In the genomic region with DNA sequence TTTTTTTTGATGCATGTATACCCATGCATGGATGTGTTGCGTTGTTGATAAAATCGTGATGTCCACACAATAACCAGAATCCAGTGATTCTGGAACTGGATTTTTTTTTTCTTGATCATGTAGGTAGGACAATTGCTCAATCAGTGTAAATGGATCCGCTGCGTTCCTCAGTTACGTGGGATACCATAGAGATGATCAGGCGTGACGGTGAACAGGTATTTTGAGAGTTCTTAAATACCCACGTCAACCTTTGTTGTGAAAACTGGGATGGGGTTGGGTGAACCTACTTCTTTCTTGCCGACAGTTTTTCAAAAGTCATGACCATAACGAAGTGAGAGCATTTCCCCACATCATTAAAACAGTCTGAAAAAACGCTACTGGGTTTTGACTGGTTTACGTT, we compare ENCODE assay signal across 10 cellular contexts. TPM values are rescaled to one million over a fixed set of nuclear protein-coding genes. Genes with fewer than 3 reads are reported as not detected.
DNase-seq lines count a peak whose midpoint lies in the region; ATAC-seq and TF ChIP-seq lines count a peak whose summit lies in the region.
"Had no signal": no experiment of that assay in that cellular context is flagged by ENCODE, and none has a peak within 500 bp of the region (broad histone marks: within the 10 kb centered on the region; RNA-seq: fewer than 3 reads in every experiment).

No MANE protein-coding gene starts in this region.

- CTCF ChIA-PET in activated naive CD4-positive, alpha-beta T cell treated with anti-CD3 and anti-CD28 coated beads for 36 hours (lab: Charles Lee), result no interaction called here
- CTCF ChIA-PET in WTC11 (lab: Charles Lee), result interaction anchor here (1.4 kb wide), 1 partner anchor 12 kb away, joined by 5 read pairs; no protein-coding TSS in a partner anchor

- H3K36me3 ChIP-seq in left lung (no peaks in the 10 kb centered on the region), lower lobe of right lung (no peaks in the 10 kb centered on the region)
- H3K36me3 ChIP-seq: suprapubic skin had no signal

- H3K9me3 ChIP-seq in left lung, result no peaks in the 10 kb centered on the region
- no peaks in the 10 kb centered on the region for H3K9me3 ChIP-seq in lower lobe of right lung
- H3K9me3 ChIP-seq: suprapubic skin had no signal

- intact Hi-C loops in activated naive CD4-positive, alpha-beta T cell treated with anti-CD3 and anti-CD28 coated beads for 36 hours (cut with micrococcal nuclease), result loop anchor here (1.0 to 5.0 kb wide), 3 partner anchors 99 to 124 kb away; partner anchors contain the start of gene INTS6L
- intact Hi-C loops in left lung (cut with DNase I), result no loop called here
- intact Hi-C loops in lower lobe of right lung (cut with DNase I), result no loop called here

- no peak overlapping the region for H3K27ac Mint-ChIP-seq in activated naive CD4-positive, alpha-beta T cell treated with anti-CD3 and anti-CD28 coated beads for 36 hours
- H3K27ac Mint-ChIP-seq in WTC11, result no peak overlapping the region
- no peak overlapping the region for H3K27ac Mint-ChIP-seq in glutamatergic neuron (ENCODE audit: unreplicated experiment)
- no peak overlapping the region for H3K27ac Mint-ChIP-seq in stimulated activated memory B cell treated with anti-CD40 and anti-IgM and Interleukin-4, amounts not matched to agents 10 μg/mL and 1 μg/mL and 100 μg/mL, for 72 hours

- POLR2A ChIA-PET in WTC11 (lab: Charles Lee), result no interaction called here

- H3K4me1 ChIP-seq in left lung, result no peaks in the 10 kb centered on the region
- no peaks in the 10 kb centered on the region for H3K4me1 ChIP-seq in lower lobe of right lung

- ATAC-seq in WTC11 (no peak), left lung (no peak), lower lobe of right lung (no peak)
- no peak for ATAC-seq in stimulated activated memory B cell treated with anti-CD40 and anti-IgM and Interleukin-4, amounts not matched to agents 10 μg/mL and 1 μg/mL and 100 μg/mL, for 72 hours

- no peaks in the 10 kb centered on the region for H3K9me3 Mint-ChIP-seq in activated naive CD4-positive, alpha-beta T cell treated with anti-CD3 and anti-CD28 coated beads for 36 hours
- peaks cover 6% of the 10 kb centered on the region; the same call in 1 of the 2 replicates for H3K9me3 Mint-ChIP-seq in WTC11
- no peaks in the 10 kb centered on the region for H3K9me3 Mint-ChIP-seq in glutamatergic neuron (ENCODE audit: unreplicated experiment)
- no peaks in the 10 kb centered on the region for H3K9me3 Mint-ChIP-seq in stimulated activated memory B cell treated with anti-CD40 and anti-IgM and Interleukin-4, amounts not matched to agents 10 μg/mL and 1 μg/mL and 100 μg/mL, for 72 hours

- no peak for TF ChIP-seq CTCF in WTC11 (IDR thresholded peaks at IDR 0.05)
- no peak for TF ChIP-seq CTCF in glutamatergic neuron (IDR thresholded peaks at IDR 0.05; ENCODE audit: partially characterized antibody, unreplicated experiment)
- TF ChIP-seq CTCF in left lung (IDR thresholded peaks at IDR 0.05), result no peak
- TF ChIP-seq CTCF in lower lobe of right lung (IDR thresholded peaks at IDR 0.05), result no peak

- H3K4me3 Mint-ChIP-seq in activated naive CD4-positive, alpha-beta T cell treated with anti-CD3 and anti-CD28 coated beads for 36 hours, result peak overlapping the region; percentile 70
- peak overlapping the region; percentile 49 for H3K4me3 Mint-ChIP-seq in WTC11
- peak overlapping the region; percentile 60 for H3K4me3 Mint-ChIP-seq in glutamatergic neuron (ENCODE audit: unreplicated experiment)
- peak overlapping the region; percentile 62 for H3K4me3 Mint-ChIP-seq in stimulated activated memory B cell treated with anti-CD40 and anti-IgM and Interleukin-4, amounts not matched to agents 10 μg/mL and 1 μg/mL and 100 μg/mL, for 72 hours

- no peak for DNase-seq in activated naive CD4-positive, alpha-beta T cell treated with anti-CD3 and anti-CD28 coated beads for 36 hours
- DNase-seq in activated naive CD4-positive, alpha-beta T cell treated with Interleukin-2 at 50 U/mL for 16 hours, result no peak
- DNase-seq in WTC11 (ENCODE audit: low spot score) (no peak), glutamatergic neuron (no peak), NCI-H128 (lab: John Stamatoyannopoulos, UW; ENCODE audit: unreplicated experiment) (no peak), left lung (no peak), lower lobe of right lung (no peak)

- peaks cover 0 to 8% of the 10 kb centered on the region in 2 donors for H3K27me3 ChIP-seq in left lung
- no peaks in the 10 kb centered on the region for H3K27me3 ChIP-seq in lower lobe of right lung (ENCODE audit: low read depth)
- H3K27me3 ChIP-seq: suprapubic skin had no signal

- no peak overlapping the region for H3K4me3 ChIP-seq in left lung
- H3K4me3 ChIP-seq in lower lobe of right lung, result no peak overlapping the region

- no peaks in the 10 kb centered on the region for H3K27me3 Mint-ChIP-seq in activated naive CD4-positive, alpha-beta T cell treated with anti-CD3 and anti-CD28 coated beads for 36 hours (ENCODE audit: low read depth)
- no peaks in the 10 kb centered on the region; the same call in 1 of the 2 replicates for H3K27me3 Mint-ChIP-seq in WTC11 (ENCODE audit: low read depth)
- H3K27me3 Mint-ChIP-seq in glutamatergic neuron (ENCODE audit: unreplicated experiment), result peaks cover 2% of the 10 kb centered on the region
- H3K27me3 Mint-ChIP-seq in stimulated activated memory B cell treated with anti-CD40 and anti-IgM and Interleukin-4, amounts not matched to agents 10 μg/mL and 1 μg/mL and 100 μg/mL, for 72 hours, result peaks cover 26% of the 10 kb centered on the region

- peaks cover 11% of the 10 kb centered on the region for H3K4me1 Mint-ChIP-seq in activated naive CD4-positive, alpha-beta T cell treated with anti-CD3 and anti-CD28 coated beads for 36 hours (ENCODE audit: low read depth)
- H3K4me1 Mint-ChIP-seq in WTC11, result peaks cover 19% of the 10 kb centered on the region
- H3K4me1 Mint-ChIP-seq in glutamatergic neuron (ENCODE audit: low read depth, unreplicated experiment), result no peaks in the 10 kb centered on the region
- H3K4me1 Mint-ChIP-seq in stimulated activated memory B cell treated with anti-CD40 and anti-IgM and Interleukin-4, amounts not matched to agents 10 μg/mL and 1 μg/mL and 100 μg/mL, for 72 hours, result no peaks in the 10 kb centered on the region

- H3K36me3 Mint-ChIP-seq in activated naive CD4-positive, alpha-beta T cell treated with anti-CD3 and anti-CD28 coated beads for 36 hours (ENCODE audit: low read depth), result no peaks in the 10 kb centered on the region
- H3K36me3 Mint-ChIP-seq in WTC11, result no peaks in the 10 kb centered on the region
- H3K36me3 Mint-ChIP-seq in glutamatergic neuron (ENCODE audit: unreplicated experiment), result no peaks in the 10 kb centered on the region
- H3K36me3 Mint-ChIP-seq in stimulated activated memory B cell treated with anti-CD40 and anti-IgM and Interleukin-4, amounts not matched to agents 10 μg/mL and 1 μg/mL and 100 μg/mL, for 72 hours, result no peaks in the 10 kb centered on the region

- H3K27ac ChIP-seq in left lung (no peak overlapping the region), lower lobe of right lung (no peak overlapping the region)
- H3K27ac ChIP-seq: HL-60, suprapubic skin had no signal

TF ChIP-seq in WTC11, 78 proteins besides CTCF, POLR2A, EP300 and RAD21 (continues in another document):
- TF ChIP-seq KAT7 (CRISPR knock-in tag; IDR thresholded peaks at IDR 0.05; ENCODE audit: borderline replicate concordance) (no peak), FOXP1 (CRISPR knock-in tag; IDR thresholded peaks at IDR 0.05; ENCODE audit: borderline replicate concordance) (no peak), ZNF121 (CRISPR knock-in tag; IDR thresholded peaks at IDR 0.05) (no peak), ZNF671 (CRISPR knock-in tag; IDR thresholded peaks at IDR 0.05) (no peak), ARID4B (CRISPR knock-in tag; IDR thresholded peaks at IDR 0.05; ENCODE audit: borderline replicate concordance) (no peak), ZNF396 (CRISPR knock-in tag; IDR thresholded peaks at IDR 0.05; ENCODE audit: borderline replicate concordance) (no peak), SP1 (CRISPR knock-in tag; conservative IDR thresholded peaks at IDR 0.05) (no peak)

RNA-seq across cellular contexts. Expression of gene SMIM10L2A, which starts 0.9 kb away (rescaled TPM):
- total RNA-seq in activated naive CD4-positive, alpha-beta T cell treated with anti-CD3 and anti-CD28 coated beads for 36 hours, result under 1 TPM; 0.40 to 0.41 TPM
- total RNA-seq in WTC11 (2021), result 4.5 to 4.8 TPM (median 4.7 TPM) in 3 replicates
- total RNA-seq in glutamatergic neuron (ENCODE audit: unreplicated experiment), result 3.4 TPM
- total RNA-seq in left lung, result 1 to 10 TPM; 2.4 to 6.4 TPM
- total RNA-seq in lower lobe of right lung, result 1.7 TPM
